28 cellular contexts compared by ENCODE assay signal in genomic region chr14:38860530-38860929, GRCh38.
"Had no signal": no experiment of that assay in that cellular context is flagged by ENCODE, and none has a peak within 500 bp of the region (broad histone marks: within the 10 kb centered on the region; RNA-seq: fewer than 3 reads in every experiment).

No MANE protein-coding gene starts in this region.

- H3K9me3 ChIP-seq: colonic mucosa, esophagus squamous epithelium, gastrocnemius medialis had no signal

- H3K4me3 ChIP-seq: colonic mucosa, coronary artery, dorsolateral prefrontal cortex, esophagus muscularis mucosa, esophagus squamous epithelium, gastrocnemius medialis, gastroesophageal sphincter, heart left ventricle, heart right ventricle had no signal

- H3K27ac ChIP-seq: colonic mucosa, coronary artery, dorsolateral prefrontal cortex, epithelial cell of prostate, esophagus muscularis mucosa, esophagus squamous epithelium, foreskin keratinocyte, gastrocnemius medialis, gastroesophageal sphincter, heart left ventricle, heart right ventricle had no signal

- H3K27me3 ChIP-seq: colonic mucosa, dorsolateral prefrontal cortex, esophagus muscularis mucosa, esophagus squamous epithelium, foreskin keratinocyte, gastrocnemius medialis, gastroesophageal sphincter, heart left ventricle, heart right ventricle had no signal

- H3K4me1 ChIP-seq: colonic mucosa, esophagus muscularis mucosa, esophagus squamous epithelium, foreskin keratinocyte, gastrocnemius medialis, heart left ventricle, heart right ventricle had no signal

- DNase-seq: colonic mucosa; cortex of kidney; dermis blood vessel endothelial cell; dorsolateral prefrontal cortex; effector CD4-positive, alpha-beta T cell; effector CD8-positive, alpha-beta T cell; effector memory CD4-positive, alpha-beta T cell; effector memory CD8-positive, alpha-beta T cell; endodermal cell; erythroblast; esophagus squamous epithelium; foreskin fibroblast; foreskin keratinocyte; foreskin melanocyte; gastrocnemius medialis; head of caudate nucleus; heart left ventricle; heart right ventricle had no signal

- H3K36me3 ChIP-seq: colonic mucosa, esophagus muscularis mucosa, esophagus squamous epithelium, gastrocnemius medialis, gastroesophageal sphincter, heart left ventricle, heart right ventricle had no signal

- FAIRE-seq: colon, endometrium, endothelial cell of umbilical vein, frontal cortex had no signal

- H3K27ac Mint-ChIP-seq: dendritic cell treated with granulocyte-macrophage colony-stimulating factor and Interleukin-4, amounts not matched to agents 40 ng/mL and 50 ng/mL, for 4 days; endodermal cell had no signal

- H3K4me3 Mint-ChIP-seq: dendritic cell treated with granulocyte-macrophage colony-stimulating factor and Interleukin-4, amounts not matched to agents 40 ng/mL and 50 ng/mL, for 4 days; effector memory CD8-positive, alpha-beta T cell; endodermal cell had no signal

- H3K9me3 Mint-ChIP-seq: effector memory CD8-positive, alpha-beta T cell had no signal

- H3K27me3 Mint-ChIP-seq: dendritic cell treated with granulocyte-macrophage colony-stimulating factor and Interleukin-4, amounts not matched to agents 40 ng/mL and 50 ng/mL, for 4 days had no signal

- ATAC-seq: effector memory CD8-positive, alpha-beta T cell; esophagus mucosa; foreskin keratinocyte; gastrocnemius medialis; gastroesophageal sphincter; heart left ventricle; heart right ventricle had no signal
